ENCODE assay signal across 1 cellular context in the genomic region with DNA sequence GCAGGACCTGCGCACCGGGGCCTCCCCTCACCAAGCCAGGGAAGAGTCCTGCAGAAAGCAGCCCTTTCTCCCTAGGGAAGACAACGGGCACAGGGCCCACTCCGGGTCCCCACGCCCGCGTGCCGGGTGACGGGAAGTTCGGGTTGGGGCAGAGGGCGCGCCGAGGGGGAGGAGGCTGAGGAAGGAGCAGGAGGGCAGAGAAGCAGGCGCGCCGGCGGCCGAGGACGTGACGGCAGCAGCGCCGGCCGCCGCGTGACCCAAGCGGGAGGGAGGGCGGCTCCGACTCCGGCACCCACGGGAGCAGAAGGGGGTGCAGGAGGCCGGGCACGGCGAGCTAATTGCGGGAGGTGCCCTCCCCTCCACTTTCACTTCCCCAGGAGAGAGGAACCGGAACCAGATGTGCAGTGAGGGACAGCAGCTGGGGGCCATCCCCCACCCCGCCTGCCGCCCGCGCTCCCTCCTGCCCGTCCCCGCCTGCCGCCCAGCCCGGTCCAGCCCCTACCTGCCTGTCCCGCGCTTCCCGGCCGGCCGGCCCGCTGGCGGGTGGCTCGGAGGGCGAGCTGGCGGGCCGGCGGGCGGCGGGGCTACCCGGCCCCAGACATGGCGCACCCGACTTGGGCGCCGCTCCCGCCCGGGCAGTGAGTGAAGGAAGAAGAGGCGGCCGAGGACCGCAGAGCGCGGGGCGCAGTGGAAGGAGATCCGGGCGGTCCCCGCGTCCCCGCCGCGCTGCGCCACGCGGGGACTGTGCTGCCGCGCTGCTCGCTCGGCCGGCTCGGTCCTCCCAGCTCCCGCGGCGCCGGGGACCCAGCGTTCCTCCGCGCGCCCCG.
TF ChIP-seq lines count a peak whose summit lies in the region.

No MANE protein-coding gene starts in this region.

TF ChIP-seq in endothelial cell of umbilical vein, 7 proteins besides CTCF, POLR2A, EP300 and RAD21:
- TF ChIP-seq POLR2AphosphoS5 (IDR thresholded peaks at IDR 0.05; ENCODE audit: insufficient read depth, low read depth, low read length) = peak; percentile 57
- TF ChIP-seq, protein P1, sequence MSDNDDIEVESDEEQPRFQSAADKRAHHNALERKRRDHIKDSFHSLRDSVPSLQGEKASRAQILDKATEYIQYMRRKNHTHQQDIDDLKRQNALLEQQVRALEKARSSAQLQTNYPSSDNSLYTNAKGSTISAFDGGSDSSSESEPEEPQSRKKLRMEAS (IDR thresholded peaks at IDR 0.05; ENCODE audit: insufficient read depth, insufficient read length) = peak; percentile 26
- no peak for TF ChIP-seq EZH2 (IDR thresholded peaks at IDR 0.05; ENCODE audit: borderline replicate concordance, low read depth, low read length, severe bottlenecking)
- no peak for TF ChIP-seq FOS (IDR thresholded peaks at IDR 0.05; ENCODE audit: borderline replicate concordance, insufficient read depth, low read length)
- peak; percentile 6 for TF ChIP-seq MYC (IDR thresholded peaks at IDR 0.05; ENCODE audit: low read depth, low read length)
- TF ChIP-seq JUN (IDR thresholded peaks at IDR 0.05; ENCODE audit: borderline replicate concordance, insufficient read depth, insufficient read length, low read depth) = no peak
- TF ChIP-seq GATA2 (IDR thresholded peaks at IDR 0.05; ENCODE audit: insufficient read depth, insufficient read length, low read depth, low read length) = no peak
